In genomic region chr7:105985250-105985649, GRCh38 we compare ENCODE assay signal across 30 cellular contexts. TPM values are rescaled to one million over a fixed set of nuclear protein-coding genes. Genes with fewer than 3 reads are reported as not detected.
DNase-seq lines count a peak whose midpoint lies in the region; ATAC-seq and TF ChIP-seq lines count a peak whose summit lies in the region.
"Had no signal": no experiment of that assay in that cellular context is flagged by ENCODE, and none has a peak within 500 bp of the region (broad histone marks: within the 10 kb centered on the region; RNA-seq: fewer than 3 reads in every experiment).

No MANE protein-coding gene starts in this region.

- ATAC-seq in activated CD8-positive, alpha-beta memory T cell treated with anti-CD3 and anti-CD28 coated beads, Interleukin-2, amount 10 ng/mL, durations not matched to agents 7 days and 5 days: no peak
- no peak for ATAC-seq in Right ventricle myocardium inferior
- ATAC-seq in heart left ventricle: no peak
- ATAC-seq: left lobe of liver; naive thymus-derived CD8-positive, alpha-beta T cell; pancreas; SK-N-SH treated with all-trans-retinoic acid at 6 μM for 48 hours; stimulated activated naive B cell treated with anti-CD40 and anti-IgM and Interleukin-4, amounts not matched to agents 10 μg/mL and 1 μg/mL and 100 μg/mL, for 72 hours had no signal

- intact Hi-C loops in vagina (cut with DNase I) (no loop called here), Right ventricle myocardium inferior (cut with DNase I) (no loop called here), heart left ventricle (cut with DNase I) (no loop called here)

- no peaks in the 10 kb centered on the region for H3K4me1 Mint-ChIP-seq in activated CD8-positive, alpha-beta memory T cell treated with anti-CD3 and anti-CD28 coated beads, Interleukin-2, amount 10 ng/mL, durations not matched to agents 7 days and 5 days
- H3K4me1 Mint-ChIP-seq: activated CD4-positive, alpha-beta T cell treated with anti-CD3 and anti-CD28 coated beads, Interleukin-2, amount 10 ng/mL, durations not matched to agents 7 days and 5 days; stimulated activated naive B cell treated with anti-CD40 and anti-IgM and Interleukin-4, amounts not matched to agents 10 μg/mL and 1 μg/mL and 100 μg/mL, for 72 hours had no signal

- TF ChIP-seq CTCF in vagina (IDR thresholded peaks at IDR 0.05) (no peak), heart left ventricle (IDR thresholded peaks at IDR 0.05) (no peak)

- no peaks in the 10 kb centered on the region for H3K36me3 ChIP-seq in vagina
- H3K36me3 ChIP-seq in heart left ventricle: no peaks in the 10 kb centered on the region
- H3K36me3 ChIP-seq: pancreas, right atrium auricular region, thoracic aorta had no signal

- DNase-seq in activated CD8-positive, alpha-beta memory T cell treated with anti-CD3 and anti-CD28 coated beads for 24 hours: peak; percentile 11
- DNase-seq in activated CD8-positive, alpha-beta memory T cell treated with anti-CD3 and anti-CD28 coated beads, Interleukin-2, amount 10 ng/mL, durations not matched to agents 7 days and 5 days: no peak
- DNase-seq in NCI-H2171 treated with DMSO at 0.1 percent for 48 hours (lab: John Stamatoyannopoulos, UW): peak; percentile 79
- peak; percentile 76 for DNase-seq in left kidney (ENCODE audit: low read depth, low spot score)
- no peak for DNase-seq in vagina (ENCODE audit: extremely low spot score in 2 of 2)
- no peak for DNase-seq in Right ventricle myocardium inferior (ENCODE audit: missing footprints)
- no peak for DNase-seq in Kasumi-1 (lab: John Stamatoyannopoulos, UW)
- no peak for DNase-seq in heart left ventricle
- DNase-seq: activated CD4-positive, alpha-beta T cell treated with anti-CD3 and anti-CD28 coated beads, Interleukin-2, amount 10 ng/mL, durations not matched to agents 7 days and 5 days; activated naive CD4-positive, alpha-beta T cell treated with anti-CD3 and anti-CD28 coated beads, Interleukin-2, amount 50 U/mL, for 16 hours; cortex of kidney; endodermal cell; foreskin melanocyte; GF-D8; GM23248; midbrain; naive thymus-derived CD8-positive, alpha-beta T cell; NCI-H1417 treated with DMSO at 0.1 percent for 48 hours; pancreas; stimulated activated CD4-positive, alpha-beta T cell treated with anti-CD3 and anti-CD28 coated beads, Interleukin-4, amount 100 ng/mL, for 24 hours; stimulated activated naive B cell treated with anti-CD40 and anti-IgM and Interleukin-4, amounts not matched to agents 10 μg/mL and 1 μg/mL and 100 μg/mL, for 72 hours had no signal

- H3K27me3 ChIP-seq in vagina: no peaks in the 10 kb centered on the region
- peaks cover 0 to 5% (median 0%) of the 10 kb centered on the region in 9 donors for H3K27me3 ChIP-seq in heart left ventricle
- H3K27me3 ChIP-seq: esophagus muscularis mucosa, pancreas, right atrium auricular region had no signal

- H3K9me3 Mint-ChIP-seq in activated CD8-positive, alpha-beta memory T cell treated with anti-CD3 and anti-CD28 coated beads, Interleukin-2, amount 10 ng/mL, durations not matched to agents 7 days and 5 days (ENCODE audit: low read depth): no peaks in the 10 kb centered on the region
- H3K9me3 Mint-ChIP-seq: activated CD4-positive, alpha-beta T cell treated with anti-CD3 and anti-CD28 coated beads, Interleukin-2, amount 10 ng/mL, durations not matched to agents 7 days and 5 days; activated T-helper 1 cell treated with anti-CD3 and anti-CD28 coated beads, Interleukin-12 subunit alpha, Interleukin-12 subunit beta, Interleukin-2, Interleukin-4 antibody, amounts not matched to agents 30 ng/mL and 10 ng/mL and 1 ng/mL, durations not matched to agents 14 hours and 24 hours and 36 hours; endodermal cell; naive thymus-derived CD8-positive, alpha-beta T cell; stimulated activated naive B cell treated with anti-CD40 and anti-IgM and Interleukin-4, amounts not matched to agents 10 μg/mL and 1 μg/mL and 100 μg/mL, for 72 hours; T-helper 2 cell treated with Interferon-gamma antibody and Interleukin-4, amounts not matched to agents 5 μg/mL and 100 μg/mL, for 36 hours had no signal

- no peak overlapping the region for H3K4me3 ChIP-seq in vagina
- H3K4me3 ChIP-seq in heart left ventricle: no peak overlapping the region
- H3K4me3 ChIP-seq: esophagus muscularis mucosa, GM23248, pancreas, right atrium auricular region, thoracic aorta had no signal

- no peak overlapping the region for H3K4me3 Mint-ChIP-seq in activated CD8-positive, alpha-beta memory T cell treated with anti-CD3 and anti-CD28 coated beads, Interleukin-2, amount 10 ng/mL, durations not matched to agents 7 days and 5 days
- H3K4me3 Mint-ChIP-seq: activated CD4-positive, alpha-beta T cell treated with anti-CD3 and anti-CD28 coated beads, Interleukin-2, amount 10 ng/mL, durations not matched to agents 7 days and 5 days; activated T-helper 1 cell treated with anti-CD3 and anti-CD28 coated beads, Interleukin-12 subunit alpha, Interleukin-12 subunit beta, Interleukin-2, Interleukin-4 antibody, amounts not matched to agents 30 ng/mL and 10 ng/mL and 1 ng/mL, durations not matched to agents 14 hours and 24 hours and 36 hours; endodermal cell; naive thymus-derived CD8-positive, alpha-beta T cell; stimulated activated naive B cell treated with anti-CD40 and anti-IgM and Interleukin-4, amounts not matched to agents 10 μg/mL and 1 μg/mL and 100 μg/mL, for 72 hours; T-helper 2 cell treated with Interferon-gamma antibody and Interleukin-4, amounts not matched to agents 5 μg/mL and 100 μg/mL, for 36 hours had no signal

- H3K36me3 Mint-ChIP-seq in activated CD8-positive, alpha-beta memory T cell treated with anti-CD3 and anti-CD28 coated beads, Interleukin-2, amount 10 ng/mL, durations not matched to agents 7 days and 5 days: no peaks in the 10 kb centered on the region
- H3K36me3 Mint-ChIP-seq: naive thymus-derived CD8-positive, alpha-beta T cell; stimulated activated naive B cell treated with anti-CD40 and anti-IgM and Interleukin-4, amounts not matched to agents 10 μg/mL and 1 μg/mL and 100 μg/mL, for 72 hours had no signal

- H3K4me1 ChIP-seq in vagina (no peaks in the 10 kb centered on the region), heart left ventricle (no peaks in the 10 kb centered on the region)
- H3K4me1 ChIP-seq: pancreas, right atrium auricular region had no signal

- H3K27me3 Mint-ChIP-seq in activated CD8-positive, alpha-beta memory T cell treated with anti-CD3 and anti-CD28 coated beads, Interleukin-2, amount 10 ng/mL, durations not matched to agents 7 days and 5 days: peaks cover 31% of the 10 kb centered on the region

- no peaks in the 10 kb centered on the region for H3K9me3 ChIP-seq in vagina
- H3K9me3 ChIP-seq in heart left ventricle: no peaks in the 10 kb centered on the region
- H3K9me3 ChIP-seq: esophagus muscularis mucosa, pancreas, right atrium auricular region, thoracic aorta had no signal

- no peak overlapping the region for H3K27ac Mint-ChIP-seq in activated CD8-positive, alpha-beta memory T cell treated with anti-CD3 and anti-CD28 coated beads, Interleukin-2, amount 10 ng/mL, durations not matched to agents 7 days and 5 days
- H3K27ac Mint-ChIP-seq: activated CD4-positive, alpha-beta T cell treated with anti-CD3 and anti-CD28 coated beads, Interleukin-2, amount 10 ng/mL, durations not matched to agents 7 days and 5 days; activated T-helper 1 cell treated with anti-CD3 and anti-CD28 coated beads, Interleukin-12 subunit alpha, Interleukin-12 subunit beta, Interleukin-2, Interleukin-4 antibody, amounts not matched to agents 30 ng/mL and 10 ng/mL and 1 ng/mL, durations not matched to agents 14 hours and 24 hours and 36 hours; endodermal cell; naive thymus-derived CD8-positive, alpha-beta T cell; stimulated activated naive B cell treated with anti-CD40 and anti-IgM and Interleukin-4, amounts not matched to agents 10 μg/mL and 1 μg/mL and 100 μg/mL, for 72 hours; T-helper 2 cell treated with Interferon-gamma antibody and Interleukin-4, amounts not matched to agents 5 μg/mL and 100 μg/mL, for 36 hours had no signal

- CTCF ChIA-PET in activated CD8-positive, alpha-beta memory T cell treated with anti-CD3 and anti-CD28 coated beads, Interleukin-2, amount 10 ng/mL, durations not matched to agents 7 days and 5 days (lab: Charles Lee): interaction anchor here (1.0 kb wide), 1 partner anchor 225 kb away, joined by 3 read pairs; no protein-coding TSS in a partner anchor

- H3K27ac ChIP-seq in vagina (no peak overlapping the region), heart left ventricle (no peak overlapping the region)
- H3K27ac ChIP-seq: GM23248, pancreas, right atrium auricular region, RWPE1, thoracic aorta, VCaP had no signal

- TF ChIP-seq POLR2A in vagina (IDR thresholded peaks at IDR 0.05): no peak
- no peak for TF ChIP-seq POLR2A in heart left ventricle (IDR thresholded peaks at IDR 0.05)

- WGBS in heart left ventricle, 4 donors: 40 to 74% (median 63%) methylated on average over 4 of the region's 4 CpGs

RNA-seq across cellular contexts. Expression of gene CDHR3, which starts 22.2 kb away (rescaled TPM):
- total RNA-seq in activated CD8-positive, alpha-beta memory T cell treated with anti-CD3 and anti-CD28 coated beads, Interleukin-2, amount 10 ng/mL, durations not matched to agents 7 days and 5 days: under 1 TPM; 0.30 to 0.58 TPM
- total RNA-seq in vagina (8.8 TPM), Right ventricle myocardium inferior (3.6 TPM), heart left ventricle (1 to 10 TPM in 8 of 9 donors, under 1 TPM in 1; 0.78 to 4.5 (median 1.4) TPM)
- polyA plus RNA-seq in heart left ventricle: 1 to 10 TPM in 1 of 2 donors, under 1 TPM in 1; 0.60 to 6.1 TPM

Comparison
In these comparisons a context has a peak if more than half of its experiments do, and no peak if none do; other contexts are left out.
1. DNase-seq: peak in activated CD8-positive, alpha-beta memory T cell treated with anti-CD3 and anti-CD28 coated beads for 24 hours (single experiment), NCI-H2171 treated with DMSO at 0.1 percent for 48 hours (single experiment) and left kidney (single experiment); none in activated CD8-positive, alpha-beta memory T cell treated with anti-CD3 and anti-CD28 coated beads, Interleukin-2, amount 10 ng/mL, durations not matched to agents 7 days and 5 days (single experiment), vagina (0 of 2), Right ventricle myocardium inferior (single experiment), Kasumi-1 (0 of 2) and heart left ventricle (0 of 5).